In the genomic region with DNA sequence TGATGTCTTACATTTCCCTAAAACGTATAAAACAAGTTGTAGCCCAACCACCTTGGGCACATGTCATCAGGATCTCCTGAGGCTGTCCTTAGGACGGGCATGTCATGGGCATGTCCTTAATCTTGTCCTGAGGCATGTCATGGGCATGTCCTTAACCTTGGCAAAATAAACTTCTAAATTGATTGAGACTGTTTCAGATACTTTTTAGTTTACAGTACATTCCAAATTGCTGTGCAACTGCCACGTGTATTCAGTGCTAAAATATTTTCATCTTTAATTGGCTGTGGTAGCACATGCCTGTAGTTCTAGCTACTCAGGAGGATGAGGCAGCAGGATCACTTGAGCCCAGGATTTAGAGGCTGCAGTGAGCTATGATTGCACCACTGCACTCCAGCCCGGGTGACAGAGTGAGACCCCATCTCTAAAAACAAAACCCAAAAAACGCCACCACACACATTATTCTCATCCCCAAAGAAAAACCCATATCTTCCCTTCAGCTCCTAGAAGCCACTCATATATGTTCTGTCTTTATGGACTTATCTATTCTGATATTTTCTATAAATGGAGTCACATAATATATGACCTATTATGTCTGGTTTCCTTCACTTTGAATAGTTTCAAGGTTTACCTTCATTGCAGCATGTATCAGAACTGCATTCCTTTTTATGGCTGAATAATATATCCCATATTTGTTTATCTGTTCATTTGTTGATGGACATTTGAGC, we compare ENCODE assay signal across 10 cellular contexts.
A peak's percentile ranks its signal among the peaks of the same experiment; 100 is the strongest.
DNase-seq lines count a peak whose midpoint lies in the region; ATAC-seq and TF ChIP-seq lines count a peak whose summit lies in the region.
"Had no signal": no experiment of that assay in that cellular context is flagged by ENCODE, and none has a peak within 500 bp of the region (broad histone marks: within the 10 kb centered on the region; RNA-seq: fewer than 3 reads in every experiment).

No MANE protein-coding gene starts in this region.

- WGBS in right cardiac atrium: 72% methylated on average over 5 of the region's 5 CpGs

- H3K9me3 ChIP-seq in right cardiac atrium (ENCODE audit: control insufficient read depth, low read length): no peaks in the 10 kb centered on the region
- no peaks in the 10 kb centered on the region for H3K9me3 ChIP-seq in CD8-positive, alpha-beta T cell (ENCODE audit: low read length)

- CTCF ChIA-PET in CD8-positive, alpha-beta T cell (lab: Charles Lee): no interaction called here

- intact Hi-C loops in right cardiac atrium (cut with DNase I): no loop called here
- intact Hi-C loops in CD8-positive, alpha-beta T cell (cut with DNase I, micrococcal nuclease): no loop called here

- POLR2A ChIA-PET in CD8-positive, alpha-beta T cell (lab: Charles Lee): no interaction called here

- no peaks in the 10 kb centered on the region for H3K27me3 ChIP-seq in right cardiac atrium (ENCODE audit: control insufficient read depth, insufficient read depth)
- H3K27me3 ChIP-seq in CD8-positive, alpha-beta T cell (ENCODE audit: insufficient read depth, low read length): no peaks in the 10 kb centered on the region

- no peak overlapping the region for H3K27ac ChIP-seq in right cardiac atrium (ENCODE audit: low read length)
- H3K27ac ChIP-seq in CD8-positive, alpha-beta T cell (ENCODE audit: low read depth, low read length): no peak overlapping the region

- ATAC-seq in GM19023 (IDR thresholded peaks at IDR 0.05; ENCODE audit: unreplicated experiment): peak; percentile 51
- peak; percentile 44 for ATAC-seq in GM21825 (IDR thresholded peaks at IDR 0.05; ENCODE audit: unreplicated experiment)
- ATAC-seq in HG03342 (IDR thresholded peaks at IDR 0.05; ENCODE audit: unreplicated experiment): peak; percentile 49
- peak; percentile 49 for ATAC-seq in esophagus mucosa
- no peak for ATAC-seq in right cardiac atrium
- no peak for ATAC-seq in CD8-positive, alpha-beta T cell

- H3K27me3 Mint-ChIP-seq in CD8-positive, alpha-beta T cell (ENCODE audit: low read depth): no peaks in the 10 kb centered on the region

- peaks cover 7% of the 10 kb centered on the region for H3K9me3 Mint-ChIP-seq in CD8-positive, alpha-beta T cell

- H3K4me1 Mint-ChIP-seq in CD8-positive, alpha-beta T cell (ENCODE audit: low read depth): peaks cover 6% of the 10 kb centered on the region
- H3K4me1 Mint-ChIP-seq: immature natural killer cell had no signal

- no peak overlapping the region for H3K4me3 ChIP-seq in right cardiac atrium (ENCODE audit: low read length)
- no peak overlapping the region for H3K4me3 ChIP-seq in CD8-positive, alpha-beta T cell (ENCODE audit: low read depth, low read length)

- H3K36me3 Mint-ChIP-seq in CD8-positive, alpha-beta T cell: peaks cover 4% of the 10 kb centered on the region

- DNase-seq in NCI-H748 (lab: John Stamatoyannopoulos, UW; ENCODE audit: unreplicated experiment) (no peak), right cardiac atrium (no peak), iPS-NIHi7 (ENCODE audit: extremely low spot score) (no peak)
- no peak for DNase-seq in CD8-positive, alpha-beta T cell
- DNase-seq: immature natural killer cell, NCI-H2227 treated with DMSO at 0.1 percent for 48 hours had no signal

- TF ChIP-seq CTCF in CD8-positive, alpha-beta T cell (IDR thresholded peaks at IDR 0.05): no peak

- H3K27ac Mint-ChIP-seq in CD8-positive, alpha-beta T cell: no peak overlapping the region

- H3K4me1 ChIP-seq in right cardiac atrium (ENCODE audit: control insufficient read depth, insufficient read depth, low read length): no peaks in the 10 kb centered on the region
- H3K4me1 ChIP-seq in CD8-positive, alpha-beta T cell (ENCODE audit: insufficient read depth, low read length): no peaks in the 10 kb centered on the region

- H3K36me3 ChIP-seq in CD8-positive, alpha-beta T cell (ENCODE audit: insufficient read depth, low read length): no peaks in the 10 kb centered on the region

- H3K4me3 Mint-ChIP-seq in CD8-positive, alpha-beta T cell: no peak overlapping the region
- H3K4me3 Mint-ChIP-seq: immature natural killer cell had no signal

Comparison
In these comparisons a context has a peak if more than half of its experiments do, and no peak if none do; other contexts are left out.
1. ATAC-seq: peak in GM19023 (single experiment), GM21825 (single experiment), HG03342 (single experiment) and esophagus mucosa (single experiment); none in right cardiac atrium (0 of 2) and CD8-positive, alpha-beta T cell (single experiment).